In the genomic region with DNA sequence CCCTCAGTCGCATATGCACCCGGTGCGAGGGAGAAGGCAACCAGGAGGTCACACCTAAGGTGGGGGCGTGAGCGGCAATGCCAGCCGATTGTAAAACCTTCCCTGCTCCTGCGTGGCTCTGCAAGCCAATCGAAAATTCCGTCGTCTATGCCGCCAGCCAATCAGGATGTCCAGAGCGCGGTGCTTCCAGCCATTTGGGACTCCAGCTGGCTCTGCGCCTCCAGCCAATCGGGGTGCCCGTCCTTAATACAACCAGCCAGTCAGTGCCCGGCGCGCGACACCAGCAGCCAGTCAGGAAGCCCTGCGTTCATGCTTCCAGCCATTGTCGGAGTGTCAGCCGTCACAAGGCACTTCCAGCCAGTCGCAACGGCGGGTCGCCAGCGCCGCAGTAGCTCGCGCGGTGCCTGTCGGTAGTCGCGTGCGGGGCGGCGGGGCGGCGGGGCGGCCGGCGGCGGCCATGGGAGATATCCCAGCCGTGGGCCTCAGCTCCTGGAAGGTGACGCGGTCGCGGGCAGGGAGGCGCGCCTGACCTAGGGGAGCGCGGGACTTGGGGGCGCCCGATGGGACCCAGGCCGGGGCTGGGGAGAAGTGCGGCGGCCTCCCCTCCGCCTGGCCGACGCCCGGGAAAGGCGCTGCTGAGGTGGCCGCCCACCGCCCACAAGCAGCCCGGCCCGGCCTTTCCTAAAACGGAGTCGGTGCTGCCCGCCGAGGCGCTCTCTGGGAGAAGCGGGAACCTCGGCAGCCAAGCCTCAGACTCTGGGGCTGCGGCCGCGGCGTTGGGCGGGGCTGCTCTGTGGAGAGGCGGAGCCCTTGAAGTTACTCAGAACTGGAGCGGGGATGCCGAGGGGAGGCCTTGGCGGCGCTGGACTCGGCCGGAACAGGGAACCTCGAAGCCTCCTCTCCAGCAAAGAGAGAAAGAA, we compare ENCODE assay signal across 8 cellular contexts.
DNase-seq lines count a peak whose midpoint lies in the region; ATAC-seq lines count a peak whose summit lies in the region.

AKR1E2 (plus strand) TSS at position 340 of the 920 bp plus-strand sequence; CDS start at position 458, 118 bp downstream.

- DNase-seq in NCI-H1417 treated with DMSO at 0.1 percent for 48 hours (lab: John Stamatoyannopoulos, UW) (peak; percentile 63), dedifferentiated amniotic fluid mesenchymal stem cell (ENCODE audit: extremely low spot score) (peak; percentile 73), kidney glomerular epithelial cell (lab: John Stamatoyannopoulos, UW) (peak; percentile 30), NCI-H128 (lab: John Stamatoyannopoulos, UW; ENCODE audit: unreplicated experiment) (no peak), GM19240 (ENCODE audit: insufficient read length, low spot score) (no peak)
- peak; percentile 55 to 61 for DNase-seq in activated CD4-positive, alpha-beta T cell treated with anti-CD3 and anti-CD28 coated beads, Interleukin-2, amount 50 U/mL, for 4 hours
- peak; percentile 60 to 89 (median 72) for DNase-seq in stimulated activated CD4-positive, alpha-beta T cell treated with anti-CD3 and anti-CD28 coated beads, Interleukin-12 subunit alpha, Interleukin-12 subunit beta, amount 100 ng/mL, for 48 hours (ENCODE audit: low read depth in 2 of 3, low spot score in 1 of 3)

- ATAC-seq in GM21381 (IDR thresholded peaks at IDR 0.05; ENCODE audit: unreplicated experiment): peak; percentile 85

Comparison
In these comparisons a context has a peak if more than half of its experiments do, and no peak if none do; other contexts are left out.
1. DNase-seq: peak in NCI-H1417 treated with DMSO at 0.1 percent for 48 hours (single experiment), activated CD4-positive, alpha-beta T cell treated with anti-CD3 and anti-CD28 coated beads, Interleukin-2, amount 50 U/mL, for 4 hours (2 of 2), dedifferentiated amniotic fluid mesenchymal stem cell (single experiment), kidney glomerular epithelial cell (single experiment) and stimulated activated CD4-positive, alpha-beta T cell treated with anti-CD3 and anti-CD28 coated beads, Interleukin-12 subunit alpha, Interleukin-12 subunit beta, amount 100 ng/mL, for 48 hours (3 of 3); none in NCI-H128 (single experiment) and GM19240 (single experiment).